1 cellular context compared by ENCODE assay signal in the genomic region with DNA sequence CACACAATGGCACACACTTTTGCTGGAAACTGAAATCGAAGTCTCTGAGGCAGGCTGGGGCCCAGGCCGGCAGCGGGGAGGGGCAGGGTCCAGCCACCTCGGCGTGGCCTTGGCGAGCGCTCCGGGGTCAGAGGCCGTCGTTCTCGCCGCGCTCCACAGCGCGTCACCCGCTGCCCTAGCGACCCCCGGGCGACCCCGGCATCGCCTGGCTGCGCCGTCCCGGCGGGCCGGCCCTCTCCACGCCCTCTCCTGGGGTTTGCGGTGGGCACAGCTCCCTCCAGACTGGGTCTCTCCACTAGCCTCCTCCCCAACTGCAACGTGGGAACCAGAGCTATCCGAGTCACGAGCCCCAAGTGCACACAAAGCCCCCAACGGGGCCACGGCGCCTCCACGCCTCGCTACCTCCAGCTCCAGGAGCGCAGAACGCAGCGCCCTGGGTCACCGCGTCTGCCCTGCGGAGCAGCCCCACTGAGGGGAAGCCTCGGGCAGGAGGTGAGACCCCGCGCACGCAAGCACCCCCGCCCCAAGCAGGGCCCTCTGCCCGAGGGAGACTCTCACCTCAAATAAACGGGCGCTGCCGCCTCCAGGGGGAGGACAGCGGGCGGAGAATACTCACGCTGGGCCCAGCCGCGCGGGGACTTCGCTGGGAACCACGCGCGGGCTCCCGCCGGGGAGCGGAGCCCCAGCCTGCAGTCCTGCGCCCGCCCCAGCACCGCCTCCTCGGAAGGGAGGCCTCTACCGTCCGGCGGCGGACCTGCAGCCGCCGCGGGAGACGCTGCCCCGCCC.
TF ChIP-seq lines count a peak whose summit lies in the region.

No MANE protein-coding gene starts in this region.

TF ChIP-seq in K562, 482 proteins besides CTCF, POLR2A, EP300 and RAD21 (continued from another document):
- TF ChIP-seq, protein P1, sequence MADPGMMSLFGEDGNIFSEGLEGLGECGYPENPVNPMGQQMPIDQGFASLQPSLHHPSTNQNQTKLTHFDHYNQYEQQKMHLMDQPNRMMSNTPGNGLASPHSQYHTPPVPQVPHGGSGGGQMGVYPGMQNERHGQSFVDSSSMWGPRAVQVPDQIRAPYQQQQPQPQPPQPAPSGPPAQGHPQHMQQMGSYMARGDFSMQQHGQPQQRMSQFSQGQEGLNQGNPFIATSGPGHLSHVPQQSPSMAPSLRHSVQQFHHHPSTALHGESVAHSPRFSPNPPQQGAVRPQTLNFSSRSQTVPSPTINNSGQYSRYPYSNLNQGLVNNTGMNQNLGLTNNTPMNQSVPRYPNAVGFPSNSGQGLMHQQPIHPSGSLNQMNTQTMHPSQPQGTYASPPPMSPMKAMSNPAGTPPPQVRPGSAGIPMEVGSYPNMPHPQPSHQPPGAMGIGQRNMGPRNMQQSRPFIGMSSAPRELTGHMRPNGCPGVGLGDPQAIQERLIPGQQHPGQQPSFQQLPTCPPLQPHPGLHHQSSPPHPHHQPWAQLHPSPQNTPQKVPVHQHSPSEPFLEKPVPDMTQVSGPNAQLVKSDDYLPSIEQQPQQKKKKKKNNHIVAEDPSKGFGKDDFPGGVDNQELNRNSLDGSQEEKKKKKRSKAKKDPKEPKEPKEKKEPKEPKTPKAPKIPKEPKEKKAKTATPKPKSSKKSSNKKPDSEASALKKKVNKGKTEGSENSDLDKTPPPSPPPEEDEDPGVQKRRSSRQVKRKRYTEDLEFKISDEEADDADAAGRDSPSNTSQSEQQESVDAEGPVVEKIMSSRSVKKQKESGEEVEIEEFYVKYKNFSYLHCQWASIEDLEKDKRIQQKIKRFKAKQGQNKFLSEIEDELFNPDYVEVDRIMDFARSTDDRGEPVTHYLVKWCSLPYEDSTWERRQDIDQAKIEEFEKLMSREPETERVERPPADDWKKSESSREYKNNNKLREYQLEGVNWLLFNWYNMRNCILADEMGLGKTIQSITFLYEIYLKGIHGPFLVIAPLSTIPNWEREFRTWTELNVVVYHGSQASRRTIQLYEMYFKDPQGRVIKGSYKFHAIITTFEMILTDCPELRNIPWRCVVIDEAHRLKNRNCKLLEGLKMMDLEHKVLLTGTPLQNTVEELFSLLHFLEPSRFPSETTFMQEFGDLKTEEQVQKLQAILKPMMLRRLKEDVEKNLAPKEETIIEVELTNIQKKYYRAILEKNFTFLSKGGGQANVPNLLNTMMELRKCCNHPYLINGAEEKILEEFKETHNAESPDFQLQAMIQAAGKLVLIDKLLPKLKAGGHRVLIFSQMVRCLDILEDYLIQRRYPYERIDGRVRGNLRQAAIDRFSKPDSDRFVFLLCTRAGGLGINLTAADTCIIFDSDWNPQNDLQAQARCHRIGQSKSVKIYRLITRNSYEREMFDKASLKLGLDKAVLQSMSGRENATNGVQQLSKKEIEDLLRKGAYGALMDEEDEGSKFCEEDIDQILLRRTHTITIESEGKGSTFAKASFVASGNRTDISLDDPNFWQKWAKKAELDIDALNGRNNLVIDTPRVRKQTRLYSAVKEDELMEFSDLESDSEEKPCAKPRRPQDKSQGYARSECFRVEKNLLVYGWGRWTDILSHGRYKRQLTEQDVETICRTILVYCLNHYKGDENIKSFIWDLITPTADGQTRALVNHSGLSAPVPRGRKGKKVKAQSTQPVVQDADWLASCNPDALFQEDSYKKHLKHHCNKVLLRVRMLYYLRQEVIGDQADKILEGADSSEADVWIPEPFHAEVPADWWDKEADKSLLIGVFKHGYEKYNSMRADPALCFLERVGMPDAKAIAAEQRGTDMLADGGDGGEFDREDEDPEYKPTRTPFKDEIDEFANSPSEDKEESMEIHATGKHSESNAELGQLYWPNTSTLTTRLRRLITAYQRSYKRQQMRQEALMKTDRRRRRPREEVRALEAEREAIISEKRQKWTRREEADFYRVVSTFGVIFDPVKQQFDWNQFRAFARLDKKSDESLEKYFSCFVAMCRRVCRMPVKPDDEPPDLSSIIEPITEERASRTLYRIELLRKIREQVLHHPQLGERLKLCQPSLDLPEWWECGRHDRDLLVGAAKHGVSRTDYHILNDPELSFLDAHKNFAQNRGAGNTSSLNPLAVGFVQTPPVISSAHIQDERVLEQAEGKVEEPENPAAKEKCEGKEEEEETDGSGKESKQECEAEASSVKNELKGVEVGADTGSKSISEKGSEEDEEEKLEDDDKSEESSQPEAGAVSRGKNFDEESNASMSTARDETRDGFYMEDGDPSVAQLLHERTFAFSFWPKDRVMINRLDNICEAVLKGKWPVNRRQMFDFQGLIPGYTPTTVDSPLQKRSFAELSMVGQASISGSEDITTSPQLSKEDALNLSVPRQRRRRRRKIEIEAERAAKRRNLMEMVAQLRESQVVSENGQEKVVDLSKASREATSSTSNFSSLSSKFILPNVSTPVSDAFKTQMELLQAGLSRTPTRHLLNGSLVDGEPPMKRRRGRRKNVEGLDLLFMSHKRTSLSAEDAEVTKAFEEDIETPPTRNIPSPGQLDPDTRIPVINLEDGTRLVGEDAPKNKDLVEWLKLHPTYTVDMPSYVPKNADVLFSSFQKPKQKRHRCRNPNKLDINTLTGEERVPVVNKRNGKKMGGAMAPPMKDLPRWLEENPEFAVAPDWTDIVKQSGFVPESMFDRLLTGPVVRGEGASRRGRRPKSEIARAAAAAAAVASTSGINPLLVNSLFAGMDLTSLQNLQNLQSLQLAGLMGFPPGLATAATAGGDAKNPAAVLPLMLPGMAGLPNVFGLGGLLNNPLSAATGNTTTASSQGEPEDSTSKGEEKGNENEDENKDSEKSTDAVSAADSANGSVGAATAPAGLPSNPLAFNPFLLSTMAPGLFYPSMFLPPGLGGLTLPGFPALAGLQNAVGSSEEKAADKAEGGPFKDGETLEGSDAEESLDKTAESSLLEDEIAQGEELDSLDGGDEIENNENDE (IDR thresholded peaks at IDR 0.05; ENCODE audit: low read depth, low read length) = no peak
- TF ChIP-seq ZNF785 (CRISPR knock-in tag; IDR thresholded peaks at IDR 0.05) = no peak
- TF ChIP-seq ZNF778 (CRISPR knock-in tag; IDR thresholded peaks at IDR 0.05) = no peak
- no peak for TF ChIP-seq CUX1 (CRISPR knock-in tag; IDR thresholded peaks at IDR 0.05)
- TF ChIP-seq ZBTB33 (CRISPR knock-in tag; IDR thresholded peaks at IDR 0.05) = 0 out of 2 replicates have a peak, but pooled peaks have one; percentile 8
- TF ChIP-seq, protein P2, sequence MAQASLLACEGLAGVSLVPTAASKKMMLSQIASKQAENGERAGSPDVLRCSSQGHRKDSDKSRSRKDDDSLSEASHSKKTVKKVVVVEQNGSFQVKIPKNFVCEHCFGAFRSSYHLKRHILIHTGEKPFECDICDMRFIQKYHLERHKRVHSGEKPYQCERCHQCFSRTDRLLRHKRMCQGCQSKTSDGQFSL (CRISPR knock-in tag; IDR thresholded peaks at IDR 0.05) = 0 out of 2 replicates have a peak, but pooled peaks have one; percentile 44
- TF ChIP-seq, protein P2 (tag; IDR thresholded peaks at IDR 0.05) = no peak
- no peak for TF ChIP-seq DNMT1 (IDR thresholded peaks at IDR 0.05)
- no peak for TF ChIP-seq CBFB (CRISPR knock-in tag; IDR thresholded peaks at IDR 0.05)
- TF ChIP-seq ZFX (CRISPR knock-in tag; IDR thresholded peaks at IDR 0.05) = peak; percentile 86
- TF ChIP-seq SIRT6 (IDR thresholded peaks at IDR 0.05; ENCODE audit: low read depth, low read length) = no peak
- TF ChIP-seq ZNF589 (CRISPR knock-in tag; IDR thresholded peaks at IDR 0.05; ENCODE audit: low read depth) = no peak
